10 cellular contexts compared by ENCODE assay signal in genomic region chr17:31696184-31696602, GRCh38.
DNase-seq lines count a peak whose midpoint lies in the region; TF ChIP-seq lines count a peak whose summit lies in the region.
"Had no signal": no experiment of that assay in that cellular context is flagged by ENCODE, and none has a peak within 500 bp of the region (broad histone marks: within the 10 kb centered on the region; RNA-seq: fewer than 3 reads in every experiment).

No MANE protein-coding gene starts in this region.

- H3K4me3 ChIP-seq in fibroblast of lung (replicated peaks in 1 of 4; ENCODE audit: control extremely low read depth in 1 of 4, insufficient read depth in 1 of 4, low read depth in 3 of 4, low read length in 4 of 4), result no peak overlapping the region
- H3K4me3 ChIP-seq in vagina, result no peak overlapping the region

- peak; percentile 95 to 96 for DNase-seq in fibroblast of lung (ENCODE audit: low read depth in 2 of 2)
- peak; percentile 76 for DNase-seq in mucosa of gallbladder (ENCODE audit: low spot score)
- no peak for DNase-seq in vagina (ENCODE audit: extremely low spot score in 2 of 2)
- DNase-seq in NCI-H774 (lab: John Stamatoyannopoulos, UW), result no peak
- DNase-seq in kidney glomerular epithelial cell (lab: John Stamatoyannopoulos, UW), result no peak
- no peak for DNase-seq in SW 1271 (lab: John Stamatoyannopoulos, UW)
- DNase-seq: activated gamma-delta T cell, NCI-H510A treated with DMSO at 0.1 percent for 48 hours, small intestine had no signal

- no peak overlapping the region for H2AFZ ChIP-seq in fibroblast of lung (ENCODE audit: low read length)

- peak overlapping the region; percentile 32 for H3K4me2 ChIP-seq in fibroblast of lung (ENCODE audit: extremely low read depth, insufficient read depth, low read length)

- intact Hi-C loops in vagina (cut with DNase I), result loop anchor here (10.0 kb wide), 1 partner anchor 131 kb away; no protein-coding TSS in a partner anchor

- H4K20me1 ChIP-seq in fibroblast of lung (ENCODE audit: control insufficient read depth, extremely low read depth, insufficient read depth, low read length), result no peaks in the 10 kb centered on the region

- no peaks in the 10 kb centered on the region for H3K79me2 ChIP-seq in fibroblast of lung (ENCODE audit: control insufficient read depth, insufficient read depth, low read length)

- H3K4me1 ChIP-seq in fibroblast of lung (ENCODE audit: control insufficient read depth, extremely low read depth, insufficient read depth, low read length) (peaks cover 18% of the 10 kb centered on the region), vagina (peaks cover 44% of the 10 kb centered on the region)

- H3K27ac ChIP-seq in fibroblast of lung (ENCODE audit: insufficient read depth, low read length) (peak overlapping the region; percentile 46), vagina (peak overlapping the region; percentile 42)

- H3K36me3 ChIP-seq in fibroblast of lung (ENCODE audit: control insufficient read depth, insufficient read depth, low read length) (no peaks in the 10 kb centered on the region), vagina (no peaks in the 10 kb centered on the region)

- no peak for TF ChIP-seq POLR2A in vagina (IDR thresholded peaks at IDR 0.05)

- TF ChIP-seq CTCF in fibroblast of lung (conservative IDR thresholded peaks at IDR 0.05 in 1 of 2, IDR thresholded peaks at IDR 0.05 in 1 of 2; ENCODE audit: low read depth in 1 of 2, low read length in 2 of 2), result peak; percentile 22 to 24
- peak in 1 of 3 experiments; percentile 37 for TF ChIP-seq CTCF in vagina (IDR thresholded peaks at IDR 0.05)

- H3K9me3 ChIP-seq in fibroblast of lung (ENCODE audit: control insufficient read depth, insufficient read depth, low read depth, low read length) (no peaks in the 10 kb centered on the region), vagina (no peaks in the 10 kb centered on the region)

- H3K27me3 ChIP-seq in fibroblast of lung (ENCODE audit: control insufficient read depth, insufficient read depth, low read length), result no peaks in the 10 kb centered on the region
- no peaks in the 10 kb centered on the region for H3K27me3 ChIP-seq in vagina

- no peak overlapping the region for H3K9ac ChIP-seq in fibroblast of lung (ENCODE audit: insufficient read depth, low read length)

TF ChIP-seq in PFSK-1, 5 proteins besides CTCF, POLR2A, EP300 and RAD21:
- peak in 1 of 2 experiments; percentile 58; a peak in 1 of 4 replicates for TF ChIP-seq REST (IDR thresholded peaks at IDR 0.05; ENCODE audit: insufficient read depth in 1 of 2, low read depth in 2 of 2, low read length in 2 of 2)
- no peak for TF ChIP-seq TAF1 (IDR thresholded peaks at IDR 0.05; ENCODE audit: borderline replicate concordance, insufficient read depth, low read length)
- peak; percentile 28 for TF ChIP-seq FOXP2 (optimal IDR thresholded peaks at IDR 0.05; ENCODE audit: borderline replicate concordance, extremely low read depth, extremely low read length, insufficient read depth)
- peak; percentile 47; the same call in 1 of the 2 replicates for TF ChIP-seq SIN3A (IDR thresholded peaks at IDR 0.05; ENCODE audit: borderline replicate concordance, insufficient read depth, low read length)
- TF ChIP-seq POLR2AphosphoS5 (IDR thresholded peaks at IDR 0.05; ENCODE audit: low read depth, low read length), result peak; percentile 39; the same call in 1 of the 2 replicates

Comparison
In these comparisons a context has a peak if more than half of its experiments do, and no peak if none do; other contexts are left out.
1. DNase-seq: peak in fibroblast of lung (2 of 2) and mucosa of gallbladder (single experiment); none in vagina (0 of 2), NCI-H774 (single experiment), kidney glomerular epithelial cell (single experiment) and SW 1271 (0 of 2).